19 cellular contexts compared by ENCODE assay signal in the genomic region with DNA sequence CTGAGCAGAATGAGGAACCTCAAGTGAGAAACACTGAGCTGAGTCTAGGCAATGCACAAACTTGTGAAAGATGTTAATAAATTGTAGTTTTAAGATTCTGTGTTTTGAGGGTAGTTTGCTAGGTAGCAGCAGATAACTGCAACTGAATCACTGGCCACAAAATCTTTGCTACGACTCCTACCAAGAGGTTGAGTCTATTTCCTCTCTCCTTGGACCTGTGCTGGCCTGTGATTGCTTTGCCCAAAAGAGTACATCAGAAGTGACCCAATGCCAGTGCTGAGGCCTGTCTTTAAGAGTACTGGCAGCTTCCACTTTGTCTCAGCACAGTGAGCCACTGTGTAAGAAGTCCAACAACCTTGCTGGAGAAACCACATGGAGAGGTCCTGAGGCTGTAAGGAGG. TPM values are rescaled to one million over a fixed set of nuclear protein-coding genes. Genes with fewer than 3 reads are reported as not detected.
DNase-seq lines count a peak whose midpoint lies in the region; ATAC-seq and TF ChIP-seq lines count a peak whose summit lies in the region.
"Had no signal": no experiment of that assay in that cellular context is flagged by ENCODE, and none has a peak within 500 bp of the region (broad histone marks: within the 10 kb centered on the region; RNA-seq: fewer than 3 reads in every experiment).

No MANE protein-coding gene starts in this region.

- no peak for TF ChIP-seq RAD21 in IMR-90 (IDR thresholded peaks at IDR 0.05; ENCODE audit: low read length)

- WGBS in IMR-90 (ENCODE audit: extremely low coverage in 2 of 2, insufficient read length in 1 of 2), 2 experiments: no CpG with 5 or more reads among the region's 1 CpG
- 77% methylated on average over 1 of the region's 1 CpG for WGBS in mesenchymal stem cell
- WGBS in thyroid gland, 2 donors: 100% methylated on average over 1 of the region's 1 CpG
- WGBS in upper lobe of left lung, 2 donors: 100% methylated on average over 1 of the region's 1 CpG

- H3K18ac ChIP-seq in IMR-90 (ENCODE audit: low read depth, low read length) (no peak overlapping the region), mesenchymal stem cell (ENCODE audit: low read depth in 1 of 2, low read length in 2 of 2) (peak overlapping the region; percentile 25 to 37)

- no peak for TF ChIP-seq EP300 in upper lobe of left lung (IDR thresholded peaks at IDR 0.05)

- no peak overlapping the region; the same call in 1 of the 2 replicates for H4K5ac ChIP-seq in IMR-90 (ENCODE audit: low read depth, low read length)

- H3K27ac Mint-ChIP-seq in type B pancreatic cell: no peak overlapping the region
- H3K27ac Mint-ChIP-seq: CD4-positive, alpha-beta memory T cell; H9 had no signal

- H3K9me3 ChIP-seq in IMR-90 (ENCODE audit: control insufficient read depth, insufficient read depth, low read length) (no peaks in the 10 kb centered on the region), mesenchymal stem cell (ENCODE audit: control insufficient read depth, low read length) (no peaks in the 10 kb centered on the region), thyroid gland (no peaks in the 10 kb centered on the region), upper lobe of left lung (no peaks in the 10 kb centered on the region)
- H3K9me3 ChIP-seq: BE2C had no signal

- TF ChIP-seq CTCF in IMR-90 (conservative IDR thresholded peaks at IDR 0.05; ENCODE audit: low read depth, low read length) (no peak), type B pancreatic cell (conservative IDR thresholded peaks at IDR 0.05) (no peak), thyroid gland (IDR thresholded peaks at IDR 0.05) (no peak), upper lobe of left lung (IDR thresholded peaks at IDR 0.05) (no peak)

- no peak overlapping the region for H3K4me3 Mint-ChIP-seq in type B pancreatic cell
- H3K4me3 Mint-ChIP-seq: CD4-positive, alpha-beta memory T cell; H9 had no signal

- DNase-seq in ELR (ENCODE audit: low read depth) (peak; percentile 46), IMR-90 (no peak), amniotic epithelial cell (ENCODE audit: low read depth) (peak; percentile 50), mesenchymal stem cell (no peak), type B pancreatic cell (ENCODE audit: extremely low spot score, unreplicated experiment) (no peak), thyroid gland (no peak), upper lobe of left lung (no peak)
- DNase-seq: BE2C; Calu3; CD4-positive, alpha-beta memory T cell; H9; KBM-7; NCI-H1048; NCI-H1436 treated with DMSO at 0.1 percent for 48 hours; NCI-H2029 treated with DMSO at 0.1 percent for 48 hours; NCI-H510A; NCI-H82; PC-3 had no signal

- H2BK15ac ChIP-seq in IMR-90 (ENCODE audit: low read depth, low read length): peak overlapping the region; percentile 56; the same call in 2 of the 3 replicates
- peak overlapping the region; percentile 2 for H2BK15ac ChIP-seq in mesenchymal stem cell (ENCODE audit: low read depth, poor library complexity, severe bottlenecking)

- H3K36me3 ChIP-seq in IMR-90 (ENCODE audit: control insufficient read depth, insufficient read depth, low read length): no peaks in the 10 kb centered on the region
- H3K36me3 ChIP-seq in mesenchymal stem cell (ENCODE audit: control insufficient read depth in 1 of 2, insufficient read depth in 2 of 2, low read depth in 1 of 2, low read length in 2 of 2): no peaks in the 10 kb centered on the region
- no peaks in the 10 kb centered on the region for H3K36me3 ChIP-seq in thyroid gland
- no peaks in the 10 kb centered on the region for H3K36me3 ChIP-seq in upper lobe of left lung
- H3K36me3 ChIP-seq: BE2C had no signal

- H3K23ac ChIP-seq in IMR-90 (ENCODE audit: low read depth, low read length) (peak overlapping the region; percentile 38; the same call in 1 of the 2 replicates), mesenchymal stem cell (ENCODE audit: low read length in 2 of 2) (peak overlapping the region in 1 of 2 experiments; percentile 23)

- POLR2A ChIA-PET in IMR-90 (lab: Charles Lee; ENCODE audit: unreplicated experiment): interaction anchor here (0.6 kb wide), 1 partner anchor 15 kb away, joined by 3 read pairs; no protein-coding TSS in a partner anchor

- BruUV-seq in IMR-90 (replicated peaks; lab: Mats Ljungman, UMichigan): no TSS peak

- H3K4me1 Mint-ChIP-seq in type B pancreatic cell (ENCODE audit: unreplicated experiment): peaks cover 5% of the 10 kb centered on the region
- H3K4me1 Mint-ChIP-seq: CD4-positive, alpha-beta memory T cell had no signal

- H2BK120ac ChIP-seq in IMR-90 (ENCODE audit: low read depth, low read length) (peak overlapping the region; percentile 62), mesenchymal stem cell (ENCODE audit: low read depth, low read length) (no peak overlapping the region)

- H2BK20ac ChIP-seq in IMR-90 (ENCODE audit: low read depth, low read length): peak overlapping the region; percentile 53

- H4K20me1 ChIP-seq in IMR-90 (ENCODE audit: insufficient read depth, low read length): no peaks in the 10 kb centered on the region

- H3K14ac ChIP-seq in IMR-90 (replicated peaks; ENCODE audit: low read depth, low read length) (peak overlapping the region; percentile 22; the same call in 1 of the 2 replicates), mesenchymal stem cell (ENCODE audit: low read length in 2 of 2) (peak overlapping the region in 1 of 2 experiments; percentile 66)

- H3K4me1 ChIP-seq in IMR-90 (ENCODE audit: control insufficient read depth, insufficient read depth, low read length): peaks cover 3% of the 10 kb centered on the region
- no peaks in the 10 kb centered on the region for H3K4me1 ChIP-seq in mesenchymal stem cell (ENCODE audit: control insufficient read depth, insufficient read depth, low read depth, low read length)
- H3K4me1 ChIP-seq in thyroid gland: no peaks in the 10 kb centered on the region
- peaks cover 0 to 9% (median 3%) of the 10 kb centered on the region in 4 donors for H3K4me1 ChIP-seq in upper lobe of left lung

- H3K9me1 ChIP-seq in IMR-90 (ENCODE audit: insufficient read depth, low read length): peaks cover 6% of the 10 kb centered on the region; the same call in 1 of the 2 replicates

- H2AK9ac ChIP-seq in IMR-90 (replicated peaks; ENCODE audit: low read depth, low read length, poor library complexity): no peak overlapping the region

- intact Hi-C loops in IMR-90 (cut with micrococcal nuclease) (no loop called here), thyroid gland (cut with DNase I) (no loop called here)

- H2BK12ac ChIP-seq in mesenchymal stem cell (ENCODE audit: low read length in 2 of 2): peak overlapping the region; percentile 67 to 84

- H3K27me3 Mint-ChIP-seq in type B pancreatic cell: no peaks in the 10 kb centered on the region
- H3K27me3 Mint-ChIP-seq: CD4-positive, alpha-beta memory T cell had no signal

- H3K79me1 ChIP-seq in IMR-90 (ENCODE audit: low read depth in 1 of 2, low read length in 2 of 2): no peaks in the 10 kb centered on the region
- H3K79me1 ChIP-seq in mesenchymal stem cell (replicated peaks; ENCODE audit: low read length, poor library complexity, severe bottlenecking): no peaks in the 10 kb centered on the region

- H2BK5ac ChIP-seq in IMR-90 (ENCODE audit: low read depth, low read length, poor library complexity, severe bottlenecking) (peak overlapping the region; percentile 3), mesenchymal stem cell (ENCODE audit: low read depth, low read length, poor library complexity, severe bottlenecking) (no peak overlapping the region)

- in situ Hi-C loops in IMR-90 (cut with MboI; ENCODE audit: low sequenced_read_pairs): no loop called here

- no peaks in the 10 kb centered on the region for H3K27me3 ChIP-seq in IMR-90 (ENCODE audit: control insufficient read depth, insufficient read depth, low read length)
- H3K27me3 ChIP-seq in mesenchymal stem cell (ENCODE audit: control insufficient read depth in 1 of 2, insufficient read depth in 1 of 2, low read length in 2 of 2): no peaks in the 10 kb centered on the region
- no peaks in the 10 kb centered on the region for H3K27me3 ChIP-seq in thyroid gland
- no peaks in the 10 kb centered on the region for H3K27me3 ChIP-seq in upper lobe of left lung
- H3K27me3 ChIP-seq: BE2C had no signal

- H3K9ac ChIP-seq in IMR-90 (ENCODE audit: low read depth, low read length): no peak overlapping the region
- H3K9ac ChIP-seq in mesenchymal stem cell (ENCODE audit: low read length): no peak overlapping the region

- peak overlapping the region; percentile 57 for H3K4ac ChIP-seq in IMR-90 (ENCODE audit: low read depth, low read length)
- H3K4ac ChIP-seq in mesenchymal stem cell (ENCODE audit: low read depth in 1 of 2, low read length in 2 of 2): peak overlapping the region in 1 of 2 experiments; percentile 5

- no peak for ATAC-seq in IMR-90 (ENCODE audit: low read depth)
- no peak for ATAC-seq in GM19035 (IDR thresholded peaks at IDR 0.05; ENCODE audit: unreplicated experiment)
- no peak for ATAC-seq in upper lobe of left lung (ENCODE audit: low FRiP score in 2 of 2)
- ATAC-seq: PC-3 had no signal

- CTCF ChIA-PET in IMR-90 (lab: Yijun Ruan, JAX): no interaction called here

- no peaks in the 10 kb centered on the region for H3K9me3 Mint-ChIP-seq in type B pancreatic cell
- H3K9me3 Mint-ChIP-seq: CD4-positive, alpha-beta memory T cell; H9 had no signal

- H2AFZ ChIP-seq in IMR-90 (replicated peaks; ENCODE audit: low read length, poor library complexity) (no peak overlapping the region), mesenchymal stem cell (ENCODE audit: low read depth, low read length) (no peak overlapping the region)

- no peak for TF ChIP-seq POLR2A in IMR-90 (IDR thresholded peaks at IDR 0.05; ENCODE audit: low read depth, low read length)
- no peak for TF ChIP-seq POLR2A in thyroid gland (IDR thresholded peaks at IDR 0.05)
- no peak for TF ChIP-seq POLR2A in upper lobe of left lung (IDR thresholded peaks at IDR 0.05)

- H2AK5ac ChIP-seq in IMR-90 (ENCODE audit: low read depth, low read length) (peak overlapping the region; percentile 70), mesenchymal stem cell (ENCODE audit: low read length, severe bottlenecking) (no peak overlapping the region)

- H3K4me2 ChIP-seq in IMR-90 (ENCODE audit: low read depth, low read length) (no peak overlapping the region), mesenchymal stem cell (ENCODE audit: low read length, poor library complexity, severe bottlenecking) (no peak overlapping the region)

- no peaks in the 10 kb centered on the region for H3K36me3 Mint-ChIP-seq in type B pancreatic cell
- H3K36me3 Mint-ChIP-seq: CD4-positive, alpha-beta memory T cell had no signal

- H4K8ac ChIP-seq in IMR-90 (ENCODE audit: low read depth in 2 of 2, low read length in 2 of 2) (peak overlapping the region in 1 of 2 experiments; percentile 15; a peak in 2 of 4 replicates), mesenchymal stem cell (ENCODE audit: low read length) (peak overlapping the region; percentile 55)

- no peak overlapping the region for H3K56ac ChIP-seq in IMR-90 (ENCODE audit: extremely low read depth, insufficient read depth, low read length)

- peak overlapping the region; percentile 43 for H4K91ac ChIP-seq in IMR-90 (ENCODE audit: insufficient read depth, low read depth, low read length)
- peak overlapping the region; percentile 56 for H4K91ac ChIP-seq in mesenchymal stem cell (ENCODE audit: low read length)

- no peak overlapping the region for H3K4me3 ChIP-seq in IMR-90 (ENCODE audit: insufficient read depth, low read depth, low read length)
- H3K4me3 ChIP-seq in mesenchymal stem cell (ENCODE audit: insufficient read depth in 1 of 2, low read depth in 1 of 2, low read length in 2 of 2): no peak overlapping the region
- H3K4me3 ChIP-seq in thyroid gland (replicated peaks in 1 of 3): no peak overlapping the region
- H3K4me3 ChIP-seq in upper lobe of left lung: no peak overlapping the region

- dilution Hi-C loops in IMR-90 (cut with HindIII; ENCODE audit: low sequenced_read_pairs, unreplicated experiment): no loop called here

- H3K27ac ChIP-seq in IMR-90 (ENCODE audit: insufficient read depth, low read length) (no peak overlapping the region), mesenchymal stem cell (ENCODE audit: low read length, poor library complexity, severe bottlenecking) (no peak overlapping the region), thyroid gland (no peak overlapping the region), upper lobe of left lung (no peak overlapping the region)

RNA-seq across cellular contexts. Expression of a gene that starts 11.9 kb away (rescaled TPM):
- 3.0 and 6.1 TPM in 2 replicates for total RNA-seq in IMR-90 (2012; rRNA removed)
- 3.6 and 5.0 TPM in 2 replicates for polyA plus RNA-seq in IMR-90 (2012; rRNA removed)
- 1.5 and 1.7 TPM in 2 replicates for polyA plus RNA-seq in IMR-90 (2012; cell fraction: cytosol; rRNA removed)
- 0.61 and 2.2 TPM in 2 replicates for polyA plus RNA-seq in IMR-90 (2012; cell fraction: nucleus; rRNA removed; ENCODE audit: low replicate concordance)
- polyA plus RNA-seq in mesenchymal stem cell (2013, experiment 1 of 2): 13.0 TPM
- polyA plus RNA-seq in mesenchymal stem cell (2013, experiment 2 of 2): 13.7 TPM
- total RNA-seq in type B pancreatic cell (ENCODE audit: low replicate concordance): 65.1 and 99.5 TPM in 2 replicates
- 10 to 100 TPM; 16.8 to 31.1 (median 28.2) TPM for total RNA-seq in thyroid gland
- total RNA-seq in upper lobe of left lung: 100 to 1,000 TPM in 4 of 6 donors, 10 to 100 TPM in 2; 16.8 to 178 (median 139) TPM
- total RNA-seq: CD4-positive, alpha-beta memory T cell had no signal

Comparison
In these comparisons a context has a peak if more than half of its experiments do, and no peak if none do; other contexts are left out.
1. DNase-seq: peak in ELR (single experiment) and amniotic epithelial cell (single experiment); none in IMR-90 (single experiment), mesenchymal stem cell (single experiment), type B pancreatic cell (single experiment), thyroid gland (0 of 2) and upper lobe of left lung (0 of 2).